ENCODE assay signal across 31 cellular contexts in the genomic region with DNA sequence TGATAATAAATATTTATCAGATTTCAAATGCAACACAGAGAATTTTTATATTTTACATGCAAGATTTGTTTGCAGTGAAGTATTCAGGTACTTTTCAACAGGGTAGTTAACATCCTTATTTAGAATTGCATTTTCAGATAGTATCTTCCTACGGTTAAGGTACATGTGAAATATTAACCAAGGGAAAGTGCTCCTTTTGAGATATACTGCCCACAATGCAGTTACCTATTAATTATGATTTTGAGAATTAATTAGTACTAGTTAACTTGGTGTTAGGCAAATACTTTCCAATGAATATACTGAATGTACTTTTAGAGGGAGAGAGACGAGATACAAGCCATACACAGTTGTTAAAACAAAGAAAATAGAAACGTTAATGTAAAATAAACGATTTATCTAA.
DNase-seq lines count a peak whose midpoint lies in the region; ATAC-seq and FAIRE-seq lines count a peak whose summit lies in the region.
"Had no signal": no experiment of that assay in that cellular context is flagged by ENCODE, and none has a peak within 500 bp of the region (broad histone marks: within the 10 kb centered on the region; RNA-seq: fewer than 3 reads in every experiment).

No MANE protein-coding gene starts in this region.

- no peaks in the 10 kb centered on the region for H3K36me3 ChIP-seq in small intestine (ENCODE audit: control insufficient read depth in 2 of 2, insufficient read depth in 2 of 2, low read length in 2 of 2)
- H3K36me3 ChIP-seq: BLaER1, esophagus muscularis mucosa, left lung, ovary, WERI-Rb-1 had no signal

- H3K27me3 ChIP-seq in small intestine (ENCODE audit: control insufficient read depth in 2 of 2, insufficient read depth in 2 of 2, low read length in 2 of 2) = peaks cover 0 to 2% of the 10 kb centered on the region in 2 donors
- H3K27me3 ChIP-seq: BLaER1, esophagus muscularis mucosa, ovary had no signal

- WGBS in small intestine, 3 donors = 10 to 43% (median 27%) methylated on average over 4 of the region's 4 CpGs

- H3K4me3 ChIP-seq in small intestine (ENCODE audit: low read depth in 1 of 2, low read length in 2 of 2) = no peak overlapping the region
- H3K4me3 ChIP-seq: BLaER1, dorsolateral prefrontal cortex, esophagus muscularis mucosa, left lung, ovary had no signal

- peak; percentile 46 for DNase-seq in small intestine
- DNase-seq in activated CD4-positive, alpha-beta T cell treated with anti-CD3 and anti-CD28 coated beads for 48 hours = no peak
- no peak for DNase-seq in mucosa of gallbladder (ENCODE audit: low spot score)
- DNase-seq in SHP77 (lab: John Stamatoyannopoulos, UW) = no peak
- DNase-seq: activated CD4-positive, alpha-beta T cell treated with anti-CD3 and anti-CD28 coated beads for 4 hours; activated CD8-positive, alpha-beta memory T cell treated with anti-CD3 and anti-CD28 coated beads for 24 hours; activated effector memory CD4-positive, alpha-beta T cell treated with Interleukin-2 at 50 U/mL for 16 hours; amygdala; DMS53; dorsolateral prefrontal cortex; foreskin fibroblast; IMR-90; left lung; MV-4-11; NCI-H1436 treated with DMSO at 0.1 percent for 48 hours; NCI-H774; ovary; SIG-M5; trophoblast cell; WERI-Rb-1 had no signal

- FAIRE-seq in small intestine (lab: Jason Lieb, UNC) = no peak
- FAIRE-seq: endometrium, islet of Langerhans had no signal

- peaks cover 0 to 4% of the 10 kb centered on the region in 2 donors for H3K4me1 ChIP-seq in small intestine (ENCODE audit: control insufficient read depth in 2 of 2, insufficient read depth in 1 of 2, low read depth in 1 of 2, low read length in 1 of 2)
- H3K4me1 ChIP-seq: esophagus muscularis mucosa, left lung had no signal

- H3K9me3 ChIP-seq in small intestine (ENCODE audit: control insufficient read depth, low read depth) = no peaks in the 10 kb centered on the region
- H3K9me3 ChIP-seq: BLaER1, esophagus muscularis mucosa, left lung had no signal

- peak; percentile 51 for ATAC-seq in GM19372 (IDR thresholded peaks at IDR 0.05; ENCODE audit: low read depth, unreplicated experiment)
- peak; percentile 65 for ATAC-seq in GM21528 (IDR thresholded peaks at IDR 0.05; ENCODE audit: low FRiP score, unreplicated experiment)
- ATAC-seq in HG03196 (IDR thresholded peaks at IDR 0.05; ENCODE audit: unreplicated experiment) = peak; percentile 72
- ATAC-seq: activated naive CD4-positive, alpha-beta T cell treated with anti-CD3 and anti-CD28 coated beads, Interleukin-2, amount 50 U/mL, for 72 hours; HCT116; left lung; Panc1; stimulated activated memory B cell treated with anti-CD40 and anti-IgM and Interleukin-4, amounts not matched to agents 10 μg/mL and 1 μg/mL and 100 μg/mL, for 72 hours had no signal

- no peak overlapping the region for H3K27ac ChIP-seq in small intestine (ENCODE audit: low read depth in 1 of 2, low read length in 1 of 2)
- H3K27ac ChIP-seq: BLaER1, dorsolateral prefrontal cortex, esophagus muscularis mucosa, left lung, ovary, WERI-Rb-1 had no signal
